15 cellular contexts compared by ENCODE assay signal in genomic region chr6:109291893-109292292, GRCh38.
DNase-seq lines count a peak whose midpoint lies in the region; ATAC-seq lines count a peak whose summit lies in the region.
"Had no signal": no experiment of that assay in that cellular context is flagged by ENCODE, and none has a peak within 500 bp of the region (broad histone marks: within the 10 kb centered on the region; RNA-seq: fewer than 3 reads in every experiment).

No MANE protein-coding gene starts in this region.

- H3K36me3 ChIP-seq in mesendoderm (ENCODE audit: control insufficient read depth, insufficient read depth, low read length), result no peaks in the 10 kb centered on the region

- H2BK15ac ChIP-seq in mesendoderm (replicated peaks; ENCODE audit: low read depth), result no peak overlapping the region

- H3K4me3 Mint-ChIP-seq in activated naive CD8-positive, alpha-beta T cell treated with anti-CD3 and anti-CD28 coated beads, Interleukin-2, amount 10 ng/mL, durations not matched to agents 7 days and 5 days, result no peak overlapping the region
- H3K4me3 Mint-ChIP-seq in activated naive CD8-positive, alpha-beta T cell treated with anti-CD3 and anti-CD28 coated beads, Interleukin-2, amount 50 U/mL, for 24 hours, result no peak overlapping the region
- H3K4me3 Mint-ChIP-seq: CD4-positive, CD25-positive, alpha-beta regulatory T cell; H9; IgD-negative memory B cell had no signal

- peak overlapping the region; percentile 22 for H3K27ac Mint-ChIP-seq in activated naive CD8-positive, alpha-beta T cell treated with anti-CD3 and anti-CD28 coated beads, Interleukin-2, amount 10 ng/mL, durations not matched to agents 7 days and 5 days
- H3K27ac Mint-ChIP-seq in activated naive CD8-positive, alpha-beta T cell treated with anti-CD3 and anti-CD28 coated beads, Interleukin-2, amount 50 U/mL, for 24 hours, result no peak overlapping the region
- H3K27ac Mint-ChIP-seq: CD4-positive, CD25-positive, alpha-beta regulatory T cell; H9 had no signal

- peaks cover 17% of the 10 kb centered on the region for H3K27me3 Mint-ChIP-seq in activated naive CD8-positive, alpha-beta T cell treated with anti-CD3 and anti-CD28 coated beads, Interleukin-2, amount 10 ng/mL, durations not matched to agents 7 days and 5 days
- no peaks in the 10 kb centered on the region for H3K27me3 Mint-ChIP-seq in activated naive CD8-positive, alpha-beta T cell treated with anti-CD3 and anti-CD28 coated beads, Interleukin-2, amount 50 U/mL, for 24 hours

- H3K18ac ChIP-seq in mesendoderm (ENCODE audit: low read length), result no peak overlapping the region

- no peaks in the 10 kb centered on the region for H3K27me3 ChIP-seq in mesendoderm (ENCODE audit: insufficient read depth, low read length, poor library complexity)

- H3K4me2 ChIP-seq in mesendoderm (ENCODE audit: low read length), result no peak overlapping the region

- no CpG with 5 or more reads among the region's 2 CpGs for WGBS in mesendoderm (ENCODE audit: extremely low coverage, insufficient coverage, low lambda C conversion rate)

- H4K5ac ChIP-seq in mesendoderm (ENCODE audit: low read length), result no peak overlapping the region

- POLR2A ChIA-PET in activated naive CD8-positive, alpha-beta T cell treated with anti-CD3 and anti-CD28 coated beads, Interleukin-2, amount 10 ng/mL, durations not matched to agents 7 days and 5 days (lab: Charles Lee), result no interaction called here

- no peak for DNase-seq in activated naive CD8-positive, alpha-beta T cell treated with anti-CD3 and anti-CD28 coated beads, Interleukin-2, amount 10 ng/mL, durations not matched to agents 7 days and 5 days
- no peak for DNase-seq in activated naive CD8-positive, alpha-beta T cell treated with anti-CD3 and anti-CD28 coated beads, Interleukin-2, amount 50 U/mL, for 24 hours
- peak; percentile 58 for DNase-seq in NCI-H146 (lab: John Stamatoyannopoulos, UW)
- DNase-seq in mesendoderm, result peak; percentile 62
- DNase-seq in stimulated activated naive CD4-positive, alpha-beta T cell treated with Interleukin-2 at 50 U/mL for 16 hours (lab: John Stamatoyannopoulos, UW), result no peak
- no peak for DNase-seq in effector CD8-positive, alpha-beta T cell (lab: John Stamatoyannopoulos, UW)
- DNase-seq: CD4-positive, CD25-positive, alpha-beta regulatory T cell; DMS79; NCI-H2029 treated with DMSO at 0.1 percent for 48 hours; NCI-H2171 treated with DMSO at 0.1 percent for 48 hours; NCI-H510A; NK-92 treated with Interleukin-12 subunit alpha and Interleukin-12 subunit beta, amount 100 ng/mL, for 24 hours had no signal

- peaks cover 10% of the 10 kb centered on the region for H3K4me1 ChIP-seq in mesendoderm (ENCODE audit: control insufficient read depth, low read depth, low read length)

- H3K4ac ChIP-seq in mesendoderm (ENCODE audit: low read depth, low read length), result no peak overlapping the region

- H3K4me3 ChIP-seq in mesendoderm (ENCODE audit: low read length), result no peak overlapping the region

- H4K8ac ChIP-seq in mesendoderm (ENCODE audit: low read depth, low read length), result no peak overlapping the region

- no peak for ATAC-seq in activated naive CD8-positive, alpha-beta T cell treated with anti-CD3 and anti-CD28 coated beads, Interleukin-2, amount 10 ng/mL, durations not matched to agents 7 days and 5 days (ENCODE audit: low read depth)
- no peak for ATAC-seq in activated naive CD8-positive, alpha-beta T cell treated with anti-CD3 and anti-CD28 coated beads, Interleukin-2, amount 50 U/mL, for 24 hours
- ATAC-seq in HG02884 (IDR thresholded peaks at IDR 0.05; ENCODE audit: unreplicated experiment), result no peak

- H3K79me1 ChIP-seq in mesendoderm (ENCODE audit: low read length), result no peaks in the 10 kb centered on the region

- H3K9ac ChIP-seq in mesendoderm (ENCODE audit: low read length), result no peak overlapping the region

- H2AK5ac ChIP-seq in mesendoderm (ENCODE audit: low read length), result no peak overlapping the region

- H3K79me2 ChIP-seq in mesendoderm (ENCODE audit: control insufficient read depth, insufficient read depth, low read length), result no peaks in the 10 kb centered on the region

- H3K56ac ChIP-seq in mesendoderm (ENCODE audit: low read length), result no peak overlapping the region

- H3K9me3 Mint-ChIP-seq in activated naive CD8-positive, alpha-beta T cell treated with anti-CD3 and anti-CD28 coated beads, Interleukin-2, amount 10 ng/mL, durations not matched to agents 7 days and 5 days, result no peaks in the 10 kb centered on the region
- no peaks in the 10 kb centered on the region for H3K9me3 Mint-ChIP-seq in activated naive CD8-positive, alpha-beta T cell treated with anti-CD3 and anti-CD28 coated beads, Interleukin-2, amount 50 U/mL, for 24 hours
- H3K9me3 Mint-ChIP-seq: H9 had no signal

- no peaks in the 10 kb centered on the region for H3K36me3 Mint-ChIP-seq in activated naive CD8-positive, alpha-beta T cell treated with anti-CD3 and anti-CD28 coated beads, Interleukin-2, amount 10 ng/mL, durations not matched to agents 7 days and 5 days
- no peaks in the 10 kb centered on the region for H3K36me3 Mint-ChIP-seq in activated naive CD8-positive, alpha-beta T cell treated with anti-CD3 and anti-CD28 coated beads, Interleukin-2, amount 50 U/mL, for 24 hours (ENCODE audit: low read depth)
- H3K36me3 Mint-ChIP-seq: CD4-positive, CD25-positive, alpha-beta regulatory T cell had no signal

- no peak overlapping the region for H2BK5ac ChIP-seq in mesendoderm (ENCODE audit: low read length)

- no peak overlapping the region for H2BK120ac ChIP-seq in mesendoderm (ENCODE audit: low read depth, low read length)

- peaks cover 1% of the 10 kb centered on the region for H3K4me1 Mint-ChIP-seq in activated naive CD8-positive, alpha-beta T cell treated with anti-CD3 and anti-CD28 coated beads, Interleukin-2, amount 10 ng/mL, durations not matched to agents 7 days and 5 days
- no peaks in the 10 kb centered on the region for H3K4me1 Mint-ChIP-seq in activated naive CD8-positive, alpha-beta T cell treated with anti-CD3 and anti-CD28 coated beads, Interleukin-2, amount 50 U/mL, for 24 hours
- H3K4me1 Mint-ChIP-seq: CD4-positive, CD25-positive, alpha-beta regulatory T cell; IgD-negative memory B cell had no signal

- no peak overlapping the region for H3K27ac ChIP-seq in mesendoderm (ENCODE audit: low read depth, low read length)

- H3K23ac ChIP-seq in mesendoderm (ENCODE audit: low read length), result no peak overlapping the region

Comparison
In these comparisons a context has a peak if more than half of its experiments do, and no peak if none do; other contexts are left out.
1. DNase-seq: peak in NCI-H146 (single experiment) and mesendoderm (single experiment); none in activated naive CD8-positive, alpha-beta T cell treated with anti-CD3 and anti-CD28 coated beads, Interleukin-2, amount 10 ng/mL, durations not matched to agents 7 days and 5 days (single experiment), activated naive CD8-positive, alpha-beta T cell treated with anti-CD3 and anti-CD28 coated beads, Interleukin-2, amount 50 U/mL, for 24 hours (single experiment), stimulated activated naive CD4-positive, alpha-beta T cell treated with Interleukin-2 at 50 U/mL for 16 hours (single experiment) and effector CD8-positive, alpha-beta T cell (single experiment).